3 cellular contexts compared by ENCODE assay signal in the genomic region with DNA sequence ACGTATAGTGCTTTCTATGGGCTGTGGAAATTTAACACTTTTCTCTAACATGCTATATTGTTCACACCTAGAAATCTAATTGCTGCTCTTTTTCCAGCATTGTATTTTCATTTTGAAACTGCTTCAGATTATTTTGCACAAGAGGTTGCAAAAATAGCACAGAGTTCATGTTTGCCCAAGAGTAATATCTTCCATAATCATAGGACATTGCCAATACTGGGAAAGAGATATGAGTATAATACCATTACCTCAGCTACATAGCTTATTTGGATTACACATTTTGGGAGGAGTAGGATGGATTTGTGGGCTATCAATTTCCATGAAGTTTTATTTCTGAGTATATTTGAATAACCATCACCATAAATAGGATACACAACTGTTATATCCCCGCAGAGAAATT.
"Had no signal": no experiment of that assay in that cellular context is flagged by ENCODE, and none has a peak within 500 bp of the region (broad histone marks: within the 10 kb centered on the region; RNA-seq: fewer than 3 reads in every experiment).

No MANE protein-coding gene starts in this region.

- DNase-seq: GDM1, GF-D8 had no signal

- H3K4me3 ChIP-seq: GM12878 had no signal

- ATAC-seq: GM12878 had no signal
